ENCODE assay signal across 9 cellular contexts in genomic region chr3:129592362-129593150, GRCh38. TPM values are rescaled to one million over a fixed set of nuclear protein-coding genes. Genes with fewer than 3 reads are reported as not detected.
DNase-seq lines count a peak whose midpoint lies in the region; ATAC-seq lines count a peak whose summit lies in the region.
"Had no signal": no experiment of that assay in that cellular context is flagged by ENCODE, and none has a peak within 500 bp of the region (broad histone marks: within the 10 kb centered on the region; RNA-seq: fewer than 3 reads in every experiment).

No MANE protein-coding gene starts in this region.

- DNase-seq in AG08395 (ENCODE audit: low spot score) (peak; percentile 29), NOMO-1 (lab: John Stamatoyannopoulos, UW; ENCODE audit: unreplicated experiment in 2 of 2) (peak; percentile 55 to 63), fibroblast of gingiva (ENCODE audit: low read depth) (peak; percentile 45), NK-92 (lab: John Stamatoyannopoulos, UW; ENCODE audit: unreplicated experiment) (no peak), dedifferentiated amniotic fluid mesenchymal stem cell (ENCODE audit: extremely low spot score) (no peak)
- DNase-seq in natural killer cell treated with Interleukin-12 subunit alpha and Interleukin-12 subunit beta and Interleukin-15 and Interleukin-18, amount 100 ng/mL, for 72 hours (ENCODE audit: low spot score): no peak
- DNase-seq in activated CD4-positive, CD25-positive, alpha-beta regulatory T cell (lab: John Stamatoyannopoulos, UW): no peak
- DNase-seq: activated gamma-delta T cell had no signal

- H3K27me3 Mint-ChIP-seq in natural killer cell treated with Interleukin-12 subunit alpha and Interleukin-12 subunit beta and Interleukin-15 and Interleukin-18, amount 100 ng/mL, for 72 hours: peaks cover 0 to 2% of the 10 kb centered on the region in 2 donors

- no peaks in the 10 kb centered on the region for H3K36me3 Mint-ChIP-seq in natural killer cell treated with Interleukin-12 subunit alpha and Interleukin-12 subunit beta and Interleukin-15 and Interleukin-18, amount 100 ng/mL, for 72 hours

- H3K4me1 Mint-ChIP-seq in natural killer cell treated with Interleukin-12 subunit alpha and Interleukin-12 subunit beta and Interleukin-15 and Interleukin-18, amount 100 ng/mL, for 72 hours (ENCODE audit: low read depth in 2 of 2): peaks cover 31 to 43% of the 10 kb centered on the region in 2 donors

- H3K4me3 Mint-ChIP-seq in natural killer cell treated with Interleukin-12 subunit alpha and Interleukin-12 subunit beta and Interleukin-15 and Interleukin-18, amount 100 ng/mL, for 72 hours: peak overlapping the region; percentile 65

- no peak for ATAC-seq in natural killer cell treated with Interleukin-12 subunit alpha and Interleukin-12 subunit beta and Interleukin-15 and Interleukin-18, amount 100 ng/mL, for 72 hours
- ATAC-seq in GM21737 (IDR thresholded peaks at IDR 0.05; ENCODE audit: unreplicated experiment): no peak

- no peak overlapping the region for H3K27ac Mint-ChIP-seq in natural killer cell treated with Interleukin-12 subunit alpha and Interleukin-12 subunit beta and Interleukin-15 and Interleukin-18, amount 100 ng/mL, for 72 hours

- no peaks in the 10 kb centered on the region for H3K9me3 Mint-ChIP-seq in natural killer cell treated with Interleukin-12 subunit alpha and Interleukin-12 subunit beta and Interleukin-15 and Interleukin-18, amount 100 ng/mL, for 72 hours

RNA-seq across cellular contexts. Expression of gene PLXND1, which starts 13.9 kb away (rescaled TPM):
- total RNA-seq in natural killer cell treated with Interleukin-12 subunit alpha and Interleukin-12 subunit beta and Interleukin-15 and Interleukin-18, amount 100 ng/mL, for 72 hours: 1 to 10 TPM; 2.8 to 4.8 TPM

RNA-seq across cellular contexts. Expression of gene H1-8, which starts 49.6 kb away (rescaled TPM):
- not detected for total RNA-seq in natural killer cell treated with Interleukin-12 subunit alpha and Interleukin-12 subunit beta and Interleukin-15 and Interleukin-18, amount 100 ng/mL, for 72 hours

Comparison
In these comparisons a context has a peak if more than half of its experiments do, and no peak if none do; other contexts are left out.
1. DNase-seq: peak in AG08395 (single experiment), NOMO-1 (2 of 2) and fibroblast of gingiva (single experiment); none in natural killer cell treated with Interleukin-12 subunit alpha and Interleukin-12 subunit beta and Interleukin-15 and Interleukin-18, amount 100 ng/mL, for 72 hours (single experiment), NK-92 (single experiment), dedifferentiated amniotic fluid mesenchymal stem cell (single experiment) and activated CD4-positive, CD25-positive, alpha-beta regulatory T cell (0 of 4).